1 cellular context compared by ENCODE assay signal in the genomic region with DNA sequence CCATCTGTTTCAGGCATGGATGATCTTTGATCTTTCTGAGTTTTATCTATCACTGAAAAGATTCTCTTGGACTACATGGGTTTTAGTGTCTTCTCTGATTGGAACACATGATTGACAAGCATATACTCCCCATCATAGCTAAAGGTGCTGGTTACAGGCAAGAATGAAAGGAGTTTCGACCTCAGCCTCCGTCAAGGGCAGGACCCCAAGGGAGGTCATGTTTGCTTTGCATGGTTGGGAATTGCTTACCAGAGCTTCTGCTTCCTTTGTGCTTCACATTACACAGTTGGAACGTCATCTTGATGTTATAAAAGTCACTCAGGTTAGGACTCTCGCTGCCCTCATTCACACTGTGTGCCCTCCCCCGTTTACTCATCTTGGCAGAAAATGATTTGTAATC.
TF ChIP-seq lines count a peak whose summit lies in the region.

No MANE protein-coding gene starts in this region.

TF ChIP-seq in HepG2, 621 proteins besides CTCF, POLR2A, EP300 and RAD21 (continued from another document and continues in another):
- TF ChIP-seq, protein P1, sequence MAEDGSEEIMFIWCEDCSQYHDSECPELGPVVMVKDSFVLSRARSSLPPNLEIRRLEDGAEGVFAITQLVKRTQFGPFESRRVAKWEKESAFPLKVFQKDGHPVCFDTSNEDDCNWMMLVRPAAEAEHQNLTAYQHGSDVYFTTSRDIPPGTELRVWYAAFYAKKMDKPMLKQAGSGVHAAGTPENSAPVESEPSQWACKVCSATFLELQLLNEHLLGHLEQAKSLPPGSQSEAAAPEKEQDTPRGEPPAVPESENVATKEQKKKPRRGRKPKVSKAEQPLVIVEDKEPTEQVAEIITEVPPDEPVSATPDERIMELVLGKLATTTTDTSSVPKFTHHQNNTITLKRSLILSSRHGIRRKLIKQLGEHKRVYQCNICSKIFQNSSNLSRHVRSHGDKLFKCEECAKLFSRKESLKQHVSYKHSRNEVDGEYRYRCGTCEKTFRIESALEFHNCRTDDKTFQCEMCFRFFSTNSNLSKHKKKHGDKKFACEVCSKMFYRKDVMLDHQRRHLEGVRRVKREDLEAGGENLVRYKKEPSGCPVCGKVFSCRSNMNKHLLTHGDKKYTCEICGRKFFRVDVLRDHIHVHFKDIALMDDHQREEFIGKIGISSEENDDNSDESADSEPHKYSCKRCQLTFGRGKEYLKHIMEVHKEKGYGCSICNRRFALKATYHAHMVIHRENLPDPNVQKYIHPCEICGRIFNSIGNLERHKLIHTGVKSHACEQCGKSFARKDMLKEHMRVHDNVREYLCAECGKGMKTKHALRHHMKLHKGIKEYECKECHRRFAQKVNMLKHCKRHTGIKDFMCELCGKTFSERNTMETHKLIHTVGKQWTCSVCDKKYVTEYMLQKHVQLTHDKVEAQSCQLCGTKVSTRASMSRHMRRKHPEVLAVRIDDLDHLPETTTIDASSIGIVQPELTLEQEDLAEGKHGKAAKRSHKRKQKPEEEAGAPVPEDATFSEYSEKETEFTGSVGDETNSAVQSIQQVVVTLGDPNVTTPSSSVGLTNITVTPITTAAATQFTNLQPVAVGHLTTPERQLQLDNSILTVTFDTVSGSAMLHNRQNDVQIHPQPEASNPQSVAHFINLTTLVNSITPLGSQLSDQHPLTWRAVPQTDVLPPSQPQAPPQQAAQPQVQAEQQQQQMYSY (CRISPR knock-in tag; IDR thresholded peaks at IDR 0.05): no peak
- TF ChIP-seq FOXA1 (IDR thresholded peaks at IDR 0.05): no peak
- TF ChIP-seq FOXA1 (CRISPR knock-in tag; IDR thresholded peaks at IDR 0.05): peak; percentile 57; the same call in 1 of the 2 replicates
- peak; percentile 62; the same call in 1 of the 2 replicates for TF ChIP-seq MED1 (CRISPR knock-in tag; IDR thresholded peaks at IDR 0.05)
- peak; percentile 55; the same call in 1 of the 2 replicates for TF ChIP-seq TCF7 (IDR thresholded peaks at IDR 0.05; ENCODE audit: low read depth)
- TF ChIP-seq, protein P2, sequence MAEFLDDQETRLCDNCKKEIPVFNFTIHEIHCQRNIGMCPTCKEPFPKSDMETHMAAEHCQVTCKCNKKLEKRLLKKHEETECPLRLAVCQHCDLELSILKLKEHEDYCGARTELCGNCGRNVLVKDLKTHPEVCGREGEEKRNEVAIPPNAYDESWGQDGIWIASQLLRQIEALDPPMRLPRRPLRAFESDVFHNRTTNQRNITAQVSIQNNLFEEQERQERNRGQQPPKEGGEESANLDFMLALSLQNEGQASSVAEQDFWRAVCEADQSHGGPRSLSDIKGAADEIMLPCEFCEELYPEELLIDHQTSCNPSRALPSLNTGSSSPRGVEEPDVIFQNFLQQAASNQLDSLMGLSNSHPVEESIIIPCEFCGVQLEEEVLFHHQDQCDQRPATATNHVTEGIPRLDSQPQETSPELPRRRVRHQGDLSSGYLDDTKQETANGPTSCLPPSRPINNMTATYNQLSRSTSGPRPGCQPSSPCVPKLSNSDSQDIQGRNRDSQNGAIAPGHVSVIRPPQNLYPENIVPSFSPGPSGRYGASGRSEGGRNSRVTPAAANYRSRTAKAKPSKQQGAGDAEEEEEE (CRISPR knock-in tag; IDR thresholded peaks at IDR 0.05; ENCODE audit: borderline replicate concordance): no peak
- no peak for TF ChIP-seq SYNCRIP (IDR thresholded peaks at IDR 0.05; ENCODE audit: insufficient read depth, low read depth, low read length)
- TF ChIP-seq, protein P3, sequence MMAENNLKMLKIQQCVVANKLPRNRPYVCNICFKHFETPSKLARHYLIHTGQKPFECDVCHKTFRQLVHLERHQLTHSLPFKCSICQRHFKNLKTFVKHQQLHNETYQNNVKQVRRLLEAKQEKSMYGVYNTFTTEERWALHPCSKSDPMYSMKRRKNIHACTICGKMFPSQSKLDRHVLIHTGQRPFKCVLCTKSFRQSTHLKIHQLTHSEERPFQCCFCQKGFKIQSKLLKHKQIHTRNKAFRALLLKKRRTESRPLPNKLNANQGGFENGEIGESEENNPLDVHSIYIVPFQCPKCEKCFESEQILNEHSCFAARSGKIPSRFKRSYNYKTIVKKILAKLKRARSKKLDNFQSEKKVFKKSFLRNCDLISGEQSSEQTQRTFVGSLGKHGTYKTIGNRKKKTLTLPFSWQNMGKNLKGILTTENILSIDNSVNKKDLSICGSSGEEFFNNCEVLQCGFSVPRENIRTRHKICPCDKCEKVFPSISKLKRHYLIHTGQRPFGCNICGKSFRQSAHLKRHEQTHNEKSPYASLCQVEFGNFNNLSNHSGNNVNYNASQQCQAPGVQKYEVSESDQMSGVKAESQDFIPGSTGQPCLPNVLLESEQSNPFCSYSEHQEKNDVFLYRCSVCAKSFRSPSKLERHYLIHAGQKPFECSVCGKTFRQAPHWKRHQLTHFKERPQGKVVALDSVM (CRISPR knock-in tag; IDR thresholded peaks at IDR 0.05): no peak
- no peak for TF ChIP-seq CBX1 (IDR thresholded peaks at IDR 0.05; ENCODE audit: low read depth)
- no peak for TF ChIP-seq U2AF2 (IDR thresholded peaks at IDR 0.05; ENCODE audit: low read depth, low read length)
- TF ChIP-seq REST (IDR thresholded peaks at IDR 0.05; ENCODE audit: borderline replicate concordance in 1 of 2, low read depth in 1 of 2, low read length in 2 of 2): no peak
- no peak for TF ChIP-seq GATAD1 (CRISPR knock-in tag; IDR thresholded peaks at IDR 0.05)
- peak; percentile 91 for TF ChIP-seq SALL1 (CRISPR knock-in tag; IDR thresholded peaks at IDR 0.05)
- no peak for TF ChIP-seq ZNF788 (CRISPR knock-in tag; IDR thresholded peaks at IDR 0.05; ENCODE audit: borderline replicate concordance)
- TF ChIP-seq ZNF329 (CRISPR knock-in tag; IDR thresholded peaks at IDR 0.05; ENCODE audit: low read depth): no peak
- TF ChIP-seq NCOA1 (CRISPR knock-in tag; IDR thresholded peaks at IDR 0.05): no peak
- no peak for TF ChIP-seq ZNF451 (CRISPR knock-in tag; IDR thresholded peaks at IDR 0.05)
- no peak for TF ChIP-seq ZFP36 (IDR thresholded peaks at IDR 0.05; ENCODE audit: borderline replicate concordance, low read depth, low read length, partially characterized antibody)
- TF ChIP-seq, protein P4, sequence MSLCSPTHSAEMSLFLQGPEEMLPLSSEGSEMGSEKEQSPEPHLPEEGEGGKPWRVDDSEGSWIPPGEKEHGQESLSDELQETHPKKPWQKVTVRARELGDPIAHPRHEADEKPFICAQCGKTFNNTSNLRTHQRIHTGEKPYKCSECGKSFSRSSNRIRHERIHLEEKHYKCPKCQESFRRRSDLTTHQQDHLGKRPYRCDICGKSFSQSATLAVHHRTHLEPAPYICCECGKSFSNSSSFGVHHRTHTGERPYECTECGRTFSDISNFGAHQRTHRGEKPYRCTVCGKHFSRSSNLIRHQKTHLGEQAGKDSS (CRISPR knock-in tag; IDR thresholded peaks at IDR 0.05; ENCODE audit: borderline replicate concordance, low read depth): no peak
- TF ChIP-seq BORCS8-MEF2B (CRISPR knock-in tag; IDR thresholded peaks at IDR 0.05): no peak
- no peak for TF ChIP-seq MYC (CRISPR knock-in tag; IDR thresholded peaks at IDR 0.05; ENCODE audit: borderline replicate concordance)
- TF ChIP-seq SMAD3 (CRISPR knock-in tag; IDR thresholded peaks at IDR 0.05): no peak; the same call in 1 of the 2 replicates
- TF ChIP-seq ZNF577 (CRISPR knock-in tag; IDR thresholded peaks at IDR 0.05; ENCODE audit: borderline replicate concordance, low read depth): no peak
- no peak for TF ChIP-seq FOXJ3 (CRISPR knock-in tag; IDR thresholded peaks at IDR 0.05; ENCODE audit: borderline replicate concordance)
- TF ChIP-seq ZNF496 (CRISPR knock-in tag; IDR thresholded peaks at IDR 0.05; ENCODE audit: insufficient replicate concordance): no peak
- no peak for TF ChIP-seq E2F5 (CRISPR knock-in tag; conservative IDR thresholded peaks at IDR 0.05)
- TF ChIP-seq MIER2 (CRISPR knock-in tag; IDR thresholded peaks at IDR 0.05): no peak
- peak; percentile 80; the same call in 1 of the 2 replicates for TF ChIP-seq FOXO1 (CRISPR knock-in tag; IDR thresholded peaks at IDR 0.05)
- no peak for TF ChIP-seq ZNF790 (CRISPR knock-in tag; IDR thresholded peaks at IDR 0.05; ENCODE audit: borderline replicate concordance)
- TF ChIP-seq ATAD3A (CRISPR knock-in tag; IDR thresholded peaks at IDR 0.05): no peak
- no peak for TF ChIP-seq ZNF160 (CRISPR knock-in tag; IDR thresholded peaks at IDR 0.05)
- no peak for TF ChIP-seq KLF11 (CRISPR knock-in tag; IDR thresholded peaks at IDR 0.05)
- no peak for TF ChIP-seq NFKB2 (CRISPR knock-in tag; IDR thresholded peaks at IDR 0.05; ENCODE audit: borderline replicate concordance)
- TF ChIP-seq ZNF737 (CRISPR knock-in tag; IDR thresholded peaks at IDR 0.05; ENCODE audit: borderline replicate concordance): no peak
- no peak for TF ChIP-seq ZSCAN20 (CRISPR knock-in tag; IDR thresholded peaks at IDR 0.05; ENCODE audit: borderline replicate concordance)
- no peak for TF ChIP-seq SOX13 (IDR thresholded peaks at IDR 0.05)
- 0 out of 4 replicates have a peak, but pooled peaks of 1 of the 2 experiments have one; percentile 56 for TF ChIP-seq SOX13 (CRISPR knock-in tag; conservative IDR thresholded peaks at IDR 0.05 in 1 of 2, IDR thresholded peaks at IDR 0.05 in 1 of 2)
- no peak for TF ChIP-seq ZNF678 (CRISPR knock-in tag; IDR thresholded peaks at IDR 0.05)
- TF ChIP-seq KLF16 (CRISPR knock-in tag; IDR thresholded peaks at IDR 0.05): no peak
- no peak for TF ChIP-seq ZNF549 (CRISPR knock-in tag; IDR thresholded peaks at IDR 0.05)
- TF ChIP-seq PHB2 (IDR thresholded peaks at IDR 0.05; ENCODE audit: partially characterized antibody): no peak
- no peak for TF ChIP-seq ZFP36L1 (CRISPR knock-in tag; IDR thresholded peaks at IDR 0.05)
- no peak for TF ChIP-seq ZNF562 (CRISPR knock-in tag; IDR thresholded peaks at IDR 0.05; ENCODE audit: borderline replicate concordance)
- TF ChIP-seq POGK (CRISPR knock-in tag; conservative IDR thresholded peaks at IDR 0.05): no peak
- TF ChIP-seq, protein P5, sequence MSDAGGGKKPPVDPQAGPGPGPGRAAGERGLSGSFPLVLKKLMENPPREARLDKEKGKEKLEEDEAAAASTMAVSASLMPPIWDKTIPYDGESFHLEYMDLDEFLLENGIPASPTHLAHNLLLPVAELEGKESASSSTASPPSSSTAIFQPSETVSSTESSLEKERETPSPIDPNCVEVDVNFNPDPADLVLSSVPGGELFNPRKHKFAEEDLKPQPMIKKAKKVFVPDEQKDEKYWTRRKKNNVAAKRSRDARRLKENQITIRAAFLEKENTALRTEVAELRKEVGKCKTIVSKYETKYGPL (CRISPR knock-in tag; IDR thresholded peaks at IDR 0.05): no peak
- no peak for TF ChIP-seq MZF1 (CRISPR knock-in tag; IDR thresholded peaks at IDR 0.05; ENCODE audit: borderline replicate concordance)
- TF ChIP-seq BRF2 (CRISPR knock-in tag; IDR thresholded peaks at IDR 0.05): no peak
- no peak for TF ChIP-seq REPIN1 (CRISPR knock-in tag; IDR thresholded peaks at IDR 0.05; ENCODE audit: borderline replicate concordance, low read depth)
- no peak for TF ChIP-seq ZBTB8A (CRISPR knock-in tag; IDR thresholded peaks at IDR 0.05; ENCODE audit: borderline replicate concordance, low read depth)
- no peak for TF ChIP-seq JARID2 (CRISPR knock-in tag; IDR thresholded peaks at IDR 0.05; ENCODE audit: insufficient replicate concordance)
- TF ChIP-seq RARG (CRISPR knock-in tag; IDR thresholded peaks at IDR 0.05; ENCODE audit: low read depth): no peak
